8 cellular contexts compared by ENCODE assay signal in genomic region chr10:72173635-72174296, GRCh38. TPM values are rescaled to one million over a fixed set of nuclear protein-coding genes. Genes with fewer than 3 reads are reported as not detected.
A peak's percentile ranks its signal among the peaks of the same experiment; 100 is the strongest.
DNase-seq lines count a peak whose midpoint lies in the region; ATAC-seq and FAIRE-seq lines count a peak whose summit lies in the region.

No MANE protein-coding gene starts in this region.

- peak; percentile 49 for ATAC-seq in HG03108 (IDR thresholded peaks at IDR 0.05; ENCODE audit: unreplicated experiment)

- DNase-seq in NCI-H748 (lab: John Stamatoyannopoulos, UW; ENCODE audit: unreplicated experiment) (peak; percentile 10), NCI-H748 treated with DMSO at 0.1 percent for 48 hours (lab: John Stamatoyannopoulos, UW) (no peak), renal cortical epithelial cell (ENCODE audit: low read depth) (peak; percentile 92), HuH-7.5 (ENCODE audit: low spot score) (no peak), KBM-7 (no peak), NCI-H526 (lab: John Stamatoyannopoulos, UW) (no peak)

- in situ Hi-C loops in KBM-7 (cut with MboI; ENCODE audit: low pct_unique_long_range_greater_than_20kb, low sequenced_read_pairs) = no loop called here

- FAIRE-seq in TTC549 (lab: Jason Lieb, UNC) = peak; percentile 96

RNA-seq across cellular contexts. Expression of gene ANAPC16, which starts 42.0 kb away (rescaled TPM):
- total RNA-seq in renal cortical epithelial cell = 79.7 and 86.9 TPM in 2 replicates

RNA-seq across cellular contexts. Expression of gene ASCC1, which starts 42.3 kb away (rescaled TPM):
- total RNA-seq in renal cortical epithelial cell = 61.1 and 61.6 TPM in 2 replicates

Comparison
In these comparisons a context has a peak if more than half of its experiments do, and no peak if none do; other contexts are left out.
1. DNase-seq: peak in NCI-H748 (single experiment) and renal cortical epithelial cell (single experiment); none in NCI-H748 treated with DMSO at 0.1 percent for 48 hours (single experiment), HuH-7.5 (single experiment), KBM-7 (single experiment) and NCI-H526 (0 of 2).